ENCODE assay signal across 38 cellular contexts in genomic region chr20:51184289-51184688, GRCh38.
DNase-seq lines count a peak whose midpoint lies in the region; ATAC-seq, FAIRE-seq and TF ChIP-seq lines count a peak whose summit lies in the region.
"Had no signal": no experiment of that assay in that cellular context is flagged by ENCODE, and none has a peak within 500 bp of the region (broad histone marks: within the 10 kb centered on the region; RNA-seq: fewer than 3 reads in every experiment).

No MANE protein-coding gene starts in this region.

- H3K4me3 ChIP-seq in astrocyte (ENCODE audit: insufficient read depth, low read depth, low read length) (no peak overlapping the region), body of pancreas (no peak overlapping the region)
- H3K4me3 ChIP-seq: A549, gastroesophageal sphincter, ovary, PC-9, suprapubic skin had no signal

- H3K36me3 ChIP-seq in astrocyte (ENCODE audit: insufficient read depth, low read length): no peaks in the 10 kb centered on the region
- H3K36me3 ChIP-seq in body of pancreas (replicated peaks in 1 of 2; ENCODE audit: insufficient read depth in 1 of 2, low read depth in 2 of 2): no peaks in the 10 kb centered on the region
- H3K36me3 ChIP-seq: brain microvascular endothelial cell, gastroesophageal sphincter, ovary, suprapubic skin had no signal

- no peaks in the 10 kb centered on the region for H3K4me1 Mint-ChIP-seq in astrocyte (ENCODE audit: low read depth, unreplicated experiment)
- H3K4me1 Mint-ChIP-seq: activated CD8-positive, alpha-beta memory T cell treated with anti-CD3 and anti-CD28 coated beads, Interleukin-2, amount 10 ng/mL, durations not matched to agents 7 days and 5 days; activated naive CD8-positive, alpha-beta T cell treated with anti-CD3 and anti-CD28 coated beads, Interleukin-2, amount 50 U/mL, for 24 hours; immature natural killer cell; T-helper 17 cell had no signal

- no peak overlapping the region for H3K4me2 ChIP-seq in astrocyte (ENCODE audit: low read length)
- H3K4me2 ChIP-seq: A549, PC-9 had no signal

- H3K27ac ChIP-seq in astrocyte (ENCODE audit: low read depth, low read length) (no peak overlapping the region), body of pancreas (peak overlapping the region in 1 of 4 donors; percentile 32)
- H3K27ac ChIP-seq: A549, brain microvascular endothelial cell, gastroesophageal sphincter, ovary, PC-9, suprapubic skin had no signal

- H3K9me3 Mint-ChIP-seq in astrocyte (ENCODE audit: unreplicated experiment): no peaks in the 10 kb centered on the region
- H3K9me3 Mint-ChIP-seq: activated naive CD8-positive, alpha-beta T cell treated with anti-CD3 and anti-CD28 coated beads, Interleukin-2, amount 50 U/mL, for 24 hours; nephron progenitor cell had no signal

- in situ Hi-C loops in GM13976 (cut with MboI; ENCODE audit: low sequenced_read_pairs, unreplicated experiment): no loop called here

- H3K4me1 ChIP-seq in astrocyte (ENCODE audit: insufficient read depth, low read length) (no peaks in the 10 kb centered on the region), body of pancreas (peaks cover 24% of the 10 kb centered on the region)
- H3K4me1 ChIP-seq: A549, gastroesophageal sphincter, suprapubic skin had no signal

- H2AFZ ChIP-seq in astrocyte (ENCODE audit: low read depth, low read length): no peak overlapping the region
- H2AFZ ChIP-seq: PC-9 had no signal

- no peak for FAIRE-seq in astrocyte (lab: Jason Lieb, UNC)
- FAIRE-seq: A549, G401.6, small intestine had no signal

- 47 to 52% methylated on average over 2 of the region's 2 CpGs for WGBS in body of pancreas, 2 donors

- intact Hi-C loops in body of pancreas (cut with DNase I): no loop called here

- no peaks in the 10 kb centered on the region for H3K79me2 ChIP-seq in astrocyte (ENCODE audit: insufficient read depth, low read length)

- no peak overlapping the region for H3K9ac ChIP-seq in astrocyte (ENCODE audit: low read length)

- H3K27ac Mint-ChIP-seq in astrocyte (ENCODE audit: unreplicated experiment): no peak overlapping the region
- H3K27ac Mint-ChIP-seq: activated CD8-positive, alpha-beta memory T cell treated with anti-CD3 and anti-CD28 coated beads, Interleukin-2, amount 10 ng/mL, durations not matched to agents 7 days and 5 days; activated naive CD8-positive, alpha-beta T cell treated with anti-CD3 and anti-CD28 coated beads, Interleukin-2, amount 50 U/mL, for 24 hours; immature natural killer cell; nephron progenitor cell; T-helper 17 cell had no signal

- no peaks in the 10 kb centered on the region for H4K20me1 ChIP-seq in astrocyte (ENCODE audit: insufficient read depth, low read length)

- no peak for TF ChIP-seq POLR2A in body of pancreas (IDR thresholded peaks at IDR 0.05)

- H3K36me3 Mint-ChIP-seq in astrocyte (ENCODE audit: low read depth, unreplicated experiment): no peaks in the 10 kb centered on the region
- H3K36me3 Mint-ChIP-seq: activated CD8-positive, alpha-beta memory T cell treated with anti-CD3 and anti-CD28 coated beads, Interleukin-2, amount 10 ng/mL, durations not matched to agents 7 days and 5 days; immature natural killer cell had no signal

- DNase-seq in AG08396 (ENCODE audit: low spot score) (peak; percentile 41), HCEC 1CT (peak; percentile 8), astrocyte (ENCODE audit: low read depth) (peak; percentile 42), islet precursor cell (peak; percentile 45), NCI-H2227 (lab: John Stamatoyannopoulos, UW; ENCODE audit: unreplicated experiment) (no peak), GM13976 (ENCODE audit: low spot score) (no peak), body of pancreas (no peak), NCI-H187 treated with DMSO at 0.1 percent for 48 hours (lab: John Stamatoyannopoulos, UW) (no peak)
- DNase-seq: activated CD4-positive, alpha-beta T cell treated with anti-CD3 and anti-CD28 coated beads, Interleukin-2, amount 50 U/mL, for 4 hours; activated CD8-positive, alpha-beta memory T cell treated with anti-CD3 and anti-CD28 coated beads, Interleukin-2, amount 10 ng/mL, durations not matched to agents 7 days and 5 days; activated naive CD4-positive, alpha-beta T cell; activated naive CD8-positive, alpha-beta T cell treated with anti-CD3 and anti-CD28 coated beads, Interleukin-2, amount 50 U/mL, for 24 hours; activated T-cell treated with anti-CD3 and anti-CD28 coated beads, Interleukin-2, amount 50 U/mL, for 48 hours; brain microvascular endothelial cell; cerebellar nuclear complex; DMS 273 treated with DMSO at 0.1 percent for 48 hours; hippocampal formation; immature natural killer cell; KG1; MM.1S; NCI-H2081 treated with DMSO at 0.1 percent for 48 hours; NCI-H226; NCI-H526 treated with DMSO at 0.1 percent for 48 hours; nephron progenitor cell; ovary; PC-9; Right ventricle myocardium superior; small intestine; stimulated activated naive CD4-positive, alpha-beta T cell; T-helper 17 cell had no signal

- no peak overlapping the region for H3K4me3 Mint-ChIP-seq in astrocyte (ENCODE audit: unreplicated experiment)
- H3K4me3 Mint-ChIP-seq: activated CD8-positive, alpha-beta memory T cell treated with anti-CD3 and anti-CD28 coated beads, Interleukin-2, amount 10 ng/mL, durations not matched to agents 7 days and 5 days; activated naive CD8-positive, alpha-beta T cell treated with anti-CD3 and anti-CD28 coated beads, Interleukin-2, amount 50 U/mL, for 24 hours; immature natural killer cell; nephron progenitor cell; T-helper 17 cell had no signal

- no peak for ATAC-seq in body of pancreas
- ATAC-seq: A549; activated CD4-positive, CD25-positive, alpha-beta regulatory T cell treated with anti-CD3 and anti-CD28 coated beads, Interleukin-2, amount 50 U/mL, for 24 hours; activated CD8-positive, alpha-beta memory T cell treated with anti-CD3 and anti-CD28 coated beads, Interleukin-2, amount 10 ng/mL, durations not matched to agents 7 days and 5 days; activated naive CD8-positive, alpha-beta T cell treated with anti-CD3 and anti-CD28 coated beads, Interleukin-2, amount 50 U/mL, for 24 hours; esophagus mucosa; gastroesophageal sphincter; left lobe of liver; SK-N-SH treated with all-trans-retinoic acid at 6 μM for 48 hours; T-helper 17 cell had no signal

- TF ChIP-seq CTCF in astrocyte (IDR thresholded peaks at IDR 0.05; ENCODE audit: insufficient read depth, low read depth, low read length): no peak
- no peak for TF ChIP-seq CTCF in GM13976 (IDR thresholded peaks at IDR 0.05; ENCODE audit: borderline replicate concordance, control extremely low read depth, extremely low read depth, insufficient read depth, missing control alignments)
- no peak for TF ChIP-seq CTCF in body of pancreas (IDR thresholded peaks at IDR 0.05)

- peaks cover 16% of the 10 kb centered on the region for H3K27me3 Mint-ChIP-seq in astrocyte (ENCODE audit: low read depth, unreplicated experiment)

- no peaks in the 10 kb centered on the region for H3K9me3 ChIP-seq in astrocyte (ENCODE audit: insufficient read depth, low read depth, low read length)
- H3K9me3 ChIP-seq in body of pancreas: no peaks in the 10 kb centered on the region
- H3K9me3 ChIP-seq: A549, gastroesophageal sphincter, ovary, suprapubic skin had no signal

- H3K27me3 ChIP-seq in astrocyte (ENCODE audit: insufficient read depth, low read length) (no peaks in the 10 kb centered on the region), body of pancreas (no peaks in the 10 kb centered on the region)
- H3K27me3 ChIP-seq: brain microvascular endothelial cell, ovary had no signal

Comparison
In these comparisons a context has a peak if more than half of its experiments do, and no peak if none do; other contexts are left out.
1. DNase-seq: peak in AG08396 (single experiment), HCEC 1CT (single experiment), astrocyte (single experiment) and islet precursor cell (single experiment); none in NCI-H2227 (single experiment), GM13976 (single experiment), body of pancreas (0 of 4) and NCI-H187 treated with DMSO at 0.1 percent for 48 hours (single experiment).